ENCODE assay signal across 15 cellular contexts in genomic region chr1:52686830-52687229, GRCh38. TPM values are rescaled to one million over a fixed set of nuclear protein-coding genes. Genes with fewer than 3 reads are reported as not detected.
"Had no signal": no experiment of that assay in that cellular context is flagged by ENCODE, and none has a peak within 500 bp of the region (broad histone marks: within the 10 kb centered on the region; RNA-seq: fewer than 3 reads in every experiment).

No MANE protein-coding gene starts in this region.

- H3K27ac ChIP-seq: esophagus squamous epithelium, ovary, psoas muscle, sigmoid colon, thoracic aorta, upper lobe of left lung had no signal

- H3K4me3 ChIP-seq: esophagus squamous epithelium, ovary, psoas muscle, sigmoid colon, thoracic aorta, upper lobe of left lung had no signal

- H3K9me3 Mint-ChIP-seq: activated naive CD4-positive, alpha-beta T cell treated with anti-CD3 and anti-CD28 coated beads, Interleukin-2, amount 10 ng/mL, durations not matched to agents 7 days and 5 days; effector memory CD8-positive, alpha-beta T cell; immature natural killer cell; natural killer cell; T-cell had no signal

- H3K27me3 ChIP-seq: esophagus squamous epithelium, ovary, sigmoid colon, upper lobe of left lung had no signal

- H3K27me3 Mint-ChIP-seq: activated naive CD4-positive, alpha-beta T cell treated with anti-CD3 and anti-CD28 coated beads, Interleukin-2, amount 10 ng/mL, durations not matched to agents 7 days and 5 days; effector memory CD8-positive, alpha-beta T cell; stimulated activated naive B cell treated with anti-CD40 and anti-IgM and Interleukin-4, amounts not matched to agents 10 μg/mL and 1 μg/mL and 100 μg/mL, for 72 hours; T-cell had no signal

- DNase-seq: esophagus squamous epithelium had no signal

- H3K36me3 ChIP-seq: ovary had no signal

- H3K9me3 ChIP-seq: esophagus squamous epithelium, psoas muscle, sigmoid colon, thoracic aorta, upper lobe of left lung had no signal

- H3K4me3 Mint-ChIP-seq: activated naive CD4-positive, alpha-beta T cell treated with anti-CD3 and anti-CD28 coated beads, Interleukin-2, amount 10 ng/mL, durations not matched to agents 7 days and 5 days; effector memory CD8-positive, alpha-beta T cell; natural killer cell; T-cell had no signal

- H3K4me1 ChIP-seq: esophagus squamous epithelium, psoas muscle, sigmoid colon had no signal

RNA-seq across cellular contexts. Expression of gene SHISAL2A, which starts 53.9 kb away (rescaled TPM):
- total RNA-seq: cardiac septum, dermis microvascular lymphatic vessel endothelial cell, left ventricle myocardium superior, sigmoid colon had no signal
- polyA plus RNA-seq: ovary had no signal
